In the genomic region with DNA sequence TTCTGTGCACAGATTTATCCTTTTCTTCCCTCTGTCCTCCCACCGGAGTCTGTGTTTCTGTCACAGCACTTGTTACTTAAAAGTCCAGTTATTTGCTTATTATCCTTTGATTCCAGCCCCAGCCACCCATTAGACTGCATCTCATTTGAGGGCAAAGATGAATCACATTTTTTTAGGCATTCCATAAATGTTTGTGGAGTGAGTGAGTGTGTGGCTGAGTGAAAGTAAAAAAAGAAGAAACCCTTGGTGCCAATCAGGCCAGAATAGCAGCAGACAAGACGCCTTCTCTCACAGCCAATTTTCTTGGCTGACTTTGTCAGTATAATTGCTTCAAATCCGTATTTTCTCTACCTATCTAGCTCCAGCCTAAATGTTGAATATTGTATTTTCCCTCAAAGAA, we compare ENCODE assay signal across 15 cellular contexts.
A peak's percentile ranks its signal among the peaks of the same experiment; 100 is the strongest.
DNase-seq lines count a peak whose midpoint lies in the region; FAIRE-seq and TF ChIP-seq lines count a peak whose summit lies in the region.
"Had no signal": no experiment of that assay in that cellular context is flagged by ENCODE, and none has a peak within 500 bp of the region (broad histone marks: within the 10 kb centered on the region; RNA-seq: fewer than 3 reads in every experiment).

No MANE protein-coding gene starts in this region.

- H3K79me2 ChIP-seq in astrocyte (ENCODE audit: insufficient read depth, low read length) (no peaks in the 10 kb centered on the region), mesendoderm (ENCODE audit: control insufficient read depth, insufficient read depth, low read length) (no peaks in the 10 kb centered on the region)

- H3K9ac ChIP-seq in astrocyte (ENCODE audit: low read length), result no peak overlapping the region
- no peak overlapping the region for H3K9ac ChIP-seq in mesendoderm (ENCODE audit: low read length)

- H3K4ac ChIP-seq in mesendoderm (ENCODE audit: low read depth, low read length), result no peak overlapping the region

- peaks cover 14% of the 10 kb centered on the region for H3K9me3 Mint-ChIP-seq in astrocyte (ENCODE audit: unreplicated experiment)

- H3K27ac ChIP-seq in astrocyte (ENCODE audit: low read depth, low read length) (no peak overlapping the region), mesendoderm (ENCODE audit: low read depth, low read length) (no peak overlapping the region)
- H3K27ac ChIP-seq: SJCRH30 had no signal

- H3K27me3 ChIP-seq in astrocyte (ENCODE audit: insufficient read depth, low read length), result no peaks in the 10 kb centered on the region
- no peaks in the 10 kb centered on the region for H3K27me3 ChIP-seq in mesendoderm (ENCODE audit: insufficient read depth, low read length, poor library complexity)
- H3K27me3 ChIP-seq: BE2C, SJCRH30 had no signal

- H3K4me1 ChIP-seq in astrocyte (ENCODE audit: insufficient read depth, low read length) (no peaks in the 10 kb centered on the region), mesendoderm (ENCODE audit: control insufficient read depth, low read depth, low read length) (no peaks in the 10 kb centered on the region)
- H3K4me1 ChIP-seq: BE2C, SJCRH30 had no signal

- H2BK15ac ChIP-seq in mesendoderm (replicated peaks; ENCODE audit: low read depth), result no peak overlapping the region

- peaks cover 7% of the 10 kb centered on the region for H3K4me1 Mint-ChIP-seq in astrocyte (ENCODE audit: low read depth, unreplicated experiment)

- H3K56ac ChIP-seq in mesendoderm (ENCODE audit: low read length), result no peak overlapping the region

- whole genome bisulfite sequencing in mesendoderm (ENCODE audit: extremely low coverage, insufficient coverage, low lambda C conversion rate), result no CpG with 5 or more reads among the region's 3 CpGs

- H4K20me1 ChIP-seq in astrocyte (ENCODE audit: insufficient read depth, low read length), result no peaks in the 10 kb centered on the region

- peak overlapping the region; percentile 43 for H3K27ac Mint-ChIP-seq in astrocyte (ENCODE audit: unreplicated experiment)
- H3K27ac Mint-ChIP-seq: CD8-positive, alpha-beta T cell had no signal

- H3K79me1 ChIP-seq in mesendoderm (ENCODE audit: low read length), result no peaks in the 10 kb centered on the region

- H3K4me3 ChIP-seq in astrocyte (ENCODE audit: insufficient read depth, low read depth, low read length) (no peak overlapping the region), mesendoderm (ENCODE audit: low read length) (no peak overlapping the region)
- H3K4me3 ChIP-seq: SJCRH30 had no signal

- H3K36me3 Mint-ChIP-seq in astrocyte (ENCODE audit: low read depth, unreplicated experiment), result peaks cover 19% of the 10 kb centered on the region
- H3K36me3 Mint-ChIP-seq: CD8-positive, alpha-beta T cell had no signal

- H2AFZ ChIP-seq in astrocyte (ENCODE audit: low read depth, low read length), result no peak overlapping the region

- TF ChIP-seq CTCF in astrocyte (IDR thresholded peaks at IDR 0.05; ENCODE audit: insufficient read depth, low read depth, low read length), result no peak

- H4K5ac ChIP-seq in mesendoderm (ENCODE audit: low read length), result no peak overlapping the region

- no peaks in the 10 kb centered on the region for H3K9me3 ChIP-seq in astrocyte (ENCODE audit: insufficient read depth, low read depth, low read length)
- H3K9me3 ChIP-seq: BE2C, SJCRH30 had no signal

- no peak overlapping the region for H2AK5ac ChIP-seq in mesendoderm (ENCODE audit: low read length)

- H3K27me3 Mint-ChIP-seq in astrocyte (ENCODE audit: low read depth, unreplicated experiment), result no peaks in the 10 kb centered on the region

- H3K4me2 ChIP-seq in astrocyte (ENCODE audit: low read length), result no peak overlapping the region
- no peak overlapping the region for H3K4me2 ChIP-seq in mesendoderm (ENCODE audit: low read length)

- no peak for FAIRE-seq in astrocyte (lab: Jason Lieb, UNC)

- H3K23ac ChIP-seq in mesendoderm (ENCODE audit: low read length), result no peak overlapping the region

- no peak overlapping the region for H4K8ac ChIP-seq in mesendoderm (ENCODE audit: low read depth, low read length)

- H2BK120ac ChIP-seq in mesendoderm (ENCODE audit: low read depth, low read length), result no peak overlapping the region

- no peak overlapping the region for H2BK5ac ChIP-seq in mesendoderm (ENCODE audit: low read length)

- H3K4me3 Mint-ChIP-seq in astrocyte (ENCODE audit: unreplicated experiment), result no peak overlapping the region
- H3K4me3 Mint-ChIP-seq: CD8-positive, alpha-beta T cell; H9 had no signal

- H3K18ac ChIP-seq in mesendoderm (ENCODE audit: low read length), result no peak overlapping the region

- DNase-seq in EL (peak; percentile 61), M059J (ENCODE audit: low read depth) (peak; percentile 60), astrocyte (ENCODE audit: low read depth) (peak; percentile 53), mesendoderm (peak; percentile 79), hepatic stellate cell (ENCODE audit: low spot score) (no peak), NK-92 (lab: John Stamatoyannopoulos, UW; ENCODE audit: unreplicated experiment) (no peak), Ammon's horn (ENCODE audit: low spot score) (no peak)
- DNase-seq: BE2C; CD8-positive, alpha-beta T cell; H9; Karpas-422; NCI-H187 treated with DMSO at 0.1 percent for 48 hours; NCI-H446; NCI-H748 treated with DMSO at 0.1 percent for 48 hours; SJCRH30 had no signal

- H3K36me3 ChIP-seq in astrocyte (ENCODE audit: insufficient read depth, low read length) (no peaks in the 10 kb centered on the region), mesendoderm (ENCODE audit: control insufficient read depth, insufficient read depth, low read length) (no peaks in the 10 kb centered on the region)
- H3K36me3 ChIP-seq: BE2C, SJCRH30 had no signal

Comparison
In these comparisons a context has a peak if more than half of its experiments do, and no peak if none do; other contexts are left out.
1. DNase-seq: peak in EL (single experiment), M059J (single experiment), astrocyte (single experiment) and mesendoderm (single experiment); none in hepatic stellate cell (single experiment), NK-92 (single experiment) and Ammon's horn (single experiment).